27 cellular contexts compared by ENCODE assay signal in genomic region chr12:87234898-87235297, GRCh38.
"Had no signal": no experiment of that assay in that cellular context is flagged by ENCODE, and none has a peak within 500 bp of the region (broad histone marks: within the 10 kb centered on the region; RNA-seq: fewer than 3 reads in every experiment).

No MANE protein-coding gene starts in this region.

- H3K36me3 Mint-ChIP-seq: activated CD4-positive, alpha-beta memory T cell treated with anti-CD3 and anti-CD28 coated beads for 36 hours; activated naive CD4-positive, alpha-beta T cell treated with anti-CD3 and anti-CD28 coated beads, Interleukin-2, amount 10 ng/mL, durations not matched to agents 7 days and 5 days; activated naive CD4-positive, alpha-beta T cell treated with anti-CD3 and anti-CD28 coated beads, Interleukin-2, amount 50 U/mL, for 72 hours; activated naive CD8-positive, alpha-beta T cell treated with anti-CD3 and anti-CD28 coated beads, Interleukin-2, amount 10 ng/mL, durations not matched to agents 7 days and 5 days; brain had no signal

- H3K36me3 ChIP-seq: ascending aorta, gastrocnemius medialis, heart right ventricle had no signal

- H3K9me3 Mint-ChIP-seq: activated CD4-positive, alpha-beta T cell treated with anti-CD3 and anti-CD28 coated beads, Interleukin-2, amount 10 ng/mL, durations not matched to agents 24 days and 14 days; brain had no signal

- ATAC-seq: activated CD4-positive, alpha-beta T cell treated with anti-CD3 and anti-CD28 coated beads for 36 hours; activated CD8-positive, alpha-beta T cell treated with anti-CD3 and anti-CD28 coated beads, Interleukin-2, amount 10 ng/mL, durations not matched to agents 7 days and 5 days; activated naive CD4-positive, alpha-beta T cell treated with anti-CD3 and anti-CD28 coated beads, Interleukin-2, amount 50 U/mL, for 72 hours; activated T-cell treated with anti-CD3 and anti-CD28 coated beads, Interleukin-2, amount 50 U/mL, for 72 hours; effector memory CD8-positive, alpha-beta T cell; gastrocnemius medialis; heart right ventricle had no signal

- H3K4me1 ChIP-seq: ascending aorta, gastrocnemius medialis had no signal

- H3K27me3 Mint-ChIP-seq: activated CD4-positive, alpha-beta memory T cell treated with anti-CD3 and anti-CD28 coated beads for 36 hours; activated CD4-positive, alpha-beta T cell treated with anti-CD3 and anti-CD28 coated beads for 36 hours; activated CD4-positive, alpha-beta T cell treated with anti-CD3 and anti-CD28 coated beads, Interleukin-2, amount 10 ng/mL, durations not matched to agents 24 days and 14 days; activated naive CD4-positive, alpha-beta T cell treated with anti-CD3 and anti-CD28 coated beads, Interleukin-2, amount 10 ng/mL, durations not matched to agents 7 days and 5 days; activated naive CD8-positive, alpha-beta T cell treated with anti-CD3 and anti-CD28 coated beads, Interleukin-2, amount 10 ng/mL, durations not matched to agents 7 days and 5 days; activated T-cell treated with anti-CD3 and anti-CD28 coated beads, Interleukin-2, amount 50 U/mL, for 24 hours; brain; effector memory CD8-positive, alpha-beta T cell had no signal

- H3K9me3 ChIP-seq: ascending aorta, gastrocnemius medialis, heart right ventricle had no signal

- H3K4me3 Mint-ChIP-seq: activated CD4-positive, alpha-beta memory T cell treated with anti-CD3 and anti-CD28 coated beads for 36 hours; activated CD4-positive, alpha-beta T cell treated with anti-CD3 and anti-CD28 coated beads for 36 hours; activated CD4-positive, alpha-beta T cell treated with anti-CD3 and anti-CD28 coated beads, Interleukin-2, amount 10 ng/mL, durations not matched to agents 24 days and 14 days; activated CD8-positive, alpha-beta T cell treated with anti-CD3 and anti-CD28 coated beads, Interleukin-2, amount 10 ng/mL, durations not matched to agents 7 days and 5 days; activated naive CD4-positive, alpha-beta T cell treated with anti-CD3 and anti-CD28 coated beads, Interleukin-2, amount 10 ng/mL, durations not matched to agents 7 days and 5 days; activated naive CD8-positive, alpha-beta T cell treated with anti-CD3 and anti-CD28 coated beads, Interleukin-2, amount 10 ng/mL, durations not matched to agents 7 days and 5 days; activated T-cell treated with anti-CD3 and anti-CD28 coated beads, Interleukin-2, amount 50 U/mL, for 24 hours; activated T-cell treated with anti-CD3 and anti-CD28 coated beads, Interleukin-2, amount 50 U/mL, for 72 hours; brain; effector memory CD8-positive, alpha-beta T cell had no signal

- H3K27ac ChIP-seq: ascending aorta, epithelial cell of prostate, gastrocnemius medialis, heart right ventricle had no signal

- H3K4me1 Mint-ChIP-seq: activated CD4-positive, alpha-beta T cell treated with anti-CD3 and anti-CD28 coated beads for 36 hours; activated CD4-positive, alpha-beta T cell treated with anti-CD3 and anti-CD28 coated beads, Interleukin-2, amount 10 ng/mL, durations not matched to agents 24 days and 14 days; activated naive CD4-positive, alpha-beta T cell treated with anti-CD3 and anti-CD28 coated beads, Interleukin-2, amount 10 ng/mL, durations not matched to agents 7 days and 5 days; activated naive CD8-positive, alpha-beta T cell treated with anti-CD3 and anti-CD28 coated beads, Interleukin-2, amount 10 ng/mL, durations not matched to agents 7 days and 5 days had no signal

- H3K4me3 ChIP-seq: ascending aorta, gastrocnemius medialis, heart right ventricle had no signal

- DNase-seq: activated CD4-positive, alpha-beta memory T cell treated with anti-CD3 and anti-CD28 coated beads for 36 hours; activated CD4-positive, alpha-beta T cell treated with anti-CD3 and anti-CD28 coated beads for 36 hours; activated CD4-positive, alpha-beta T cell treated with anti-CD3 and anti-CD28 coated beads, Interleukin-2, amount 10 ng/mL, durations not matched to agents 24 days and 14 days; activated CD4-positive, CD25-positive, alpha-beta regulatory T cell; activated CD4-positive, CD25-positive, alpha-beta regulatory T cell treated with anti-CD3 and anti-CD28 coated beads, Interleukin-2, amount 50 U/mL, for 72 hours; activated CD8-positive, alpha-beta memory T cell treated with anti-CD3 and anti-CD28 coated beads, Interleukin-2, amount 50 U/mL, for 48 hours; activated CD8-positive, alpha-beta T cell treated with anti-CD3 and anti-CD28 coated beads, Interleukin-2, amount 10 ng/mL, durations not matched to agents 7 days and 5 days; activated gamma-delta T cell; activated naive CD4-positive, alpha-beta T cell; activated naive CD4-positive, alpha-beta T cell treated with anti-CD3 and anti-CD28 coated beads, Interleukin-2, amount 10 ng/mL, durations not matched to agents 7 days and 5 days; activated naive CD8-positive, alpha-beta T cell treated with anti-CD3 and anti-CD28 coated beads, Interleukin-2, amount 10 ng/mL, durations not matched to agents 7 days and 5 days; activated T-cell treated with anti-CD3 and anti-CD28 coated beads for 4 hours; activated T-cell treated with anti-CD3 and anti-CD28 coated beads, Interleukin-2, amount 50 U/mL, for 24 hours; activated T-cell treated with anti-CD3 and anti-CD28 coated beads, Interleukin-2, amount 50 U/mL, for 72 hours; caudate nucleus; cortex of kidney; dermis blood vessel endothelial cell; effector CD4-positive, alpha-beta T cell; effector memory CD8-positive, alpha-beta T cell; foreskin fibroblast; gastrocnemius medialis; heart right ventricle; T-helper 2 cell had no signal

- H3K27me3 ChIP-seq: ascending aorta, gastrocnemius medialis, heart right ventricle had no signal

- H3K27ac Mint-ChIP-seq: activated CD4-positive, alpha-beta memory T cell treated with anti-CD3 and anti-CD28 coated beads for 36 hours; activated CD4-positive, alpha-beta T cell treated with anti-CD3 and anti-CD28 coated beads for 36 hours; activated CD4-positive, alpha-beta T cell treated with anti-CD3 and anti-CD28 coated beads, Interleukin-2, amount 10 ng/mL, durations not matched to agents 24 days and 14 days; activated CD8-positive, alpha-beta T cell treated with anti-CD3 and anti-CD28 coated beads, Interleukin-2, amount 10 ng/mL, durations not matched to agents 7 days and 5 days; activated naive CD4-positive, alpha-beta T cell treated with anti-CD3 and anti-CD28 coated beads, Interleukin-2, amount 10 ng/mL, durations not matched to agents 7 days and 5 days; activated naive CD4-positive, alpha-beta T cell treated with anti-CD3 and anti-CD28 coated beads, Interleukin-2, amount 50 U/mL, for 72 hours; activated naive CD8-positive, alpha-beta T cell treated with anti-CD3 and anti-CD28 coated beads, Interleukin-2, amount 10 ng/mL, durations not matched to agents 7 days and 5 days; activated T-cell treated with anti-CD3 and anti-CD28 coated beads, Interleukin-2, amount 50 U/mL, for 24 hours; activated T-cell treated with anti-CD3 and anti-CD28 coated beads, Interleukin-2, amount 50 U/mL, for 72 hours; effector memory CD8-positive, alpha-beta T cell had no signal
